Comparison of ENCODE assay signal across 23 cellular contexts in genomic region chr20:2859330-2860121, GRCh38. TPM values are rescaled to one million over a fixed set of nuclear protein-coding genes. Genes with fewer than 3 reads are reported as not detected.
A peak's percentile ranks its signal among the peaks of the same experiment; 100 is the strongest.
DNase-seq lines count a peak whose midpoint lies in the region; ATAC-seq, FAIRE-seq and TF ChIP-seq lines count a peak whose summit lies in the region.
"Had no signal": no experiment of that assay in that cellular context is flagged by ENCODE, and none has a peak within 500 bp of the region (broad histone marks: within the 10 kb centered on the region; RNA-seq: fewer than 3 reads in every experiment).

No MANE protein-coding gene starts in this region.

- H3K27ac Mint-ChIP-seq in astrocyte (ENCODE audit: unreplicated experiment), result no peak overlapping the region
- H3K27ac Mint-ChIP-seq: activated T-cell treated with anti-CD3 and anti-CD28 coated beads, Interleukin-2, amount 50 U/mL, for 24 hours had no signal

- H3K36me3 Mint-ChIP-seq in astrocyte (ENCODE audit: low read depth, unreplicated experiment), result peaks cover 15% of the 10 kb centered on the region

- H3K9me3 ChIP-seq in heart left ventricle (no peaks in the 10 kb centered on the region), left ventricle myocardium inferior (replicated peaks) (no peaks in the 10 kb centered on the region), astrocyte (ENCODE audit: insufficient read depth, low read depth, low read length) (no peaks in the 10 kb centered on the region)

- no peak overlapping the region for H3K27ac ChIP-seq in heart left ventricle
- H3K27ac ChIP-seq in left ventricle myocardium inferior (replicated peaks), result no peak overlapping the region
- no peak overlapping the region for H3K27ac ChIP-seq in astrocyte (ENCODE audit: low read depth, low read length)
- no peak overlapping the region for H3K27ac ChIP-seq in RWPE1
- H3K27ac ChIP-seq: hepatocyte, parathyroid adenoma had no signal

- CTCF ChIA-PET in RWPE1 (lab: Yijun Ruan, JAX), result no interaction called here

- no peaks in the 10 kb centered on the region for H3K9me3 Mint-ChIP-seq in astrocyte (ENCODE audit: unreplicated experiment)
- H3K9me3 Mint-ChIP-seq: activated T-cell treated with anti-CD3 and anti-CD28 coated beads, Interleukin-2, amount 50 U/mL, for 24 hours had no signal

- peaks cover 18% of the 10 kb centered on the region for H4K20me1 ChIP-seq in astrocyte (ENCODE audit: insufficient read depth, low read length)

- H3K4me2 ChIP-seq in astrocyte (ENCODE audit: low read length), result no peak overlapping the region
- H3K4me2 ChIP-seq: hepatocyte had no signal

- no peaks in the 10 kb centered on the region for H3K79me2 ChIP-seq in astrocyte (ENCODE audit: insufficient read depth, low read length)

- H3K4me3 Mint-ChIP-seq in astrocyte (ENCODE audit: unreplicated experiment), result no peak overlapping the region
- H3K4me3 Mint-ChIP-seq: activated T-cell treated with anti-CD3 and anti-CD28 coated beads, Interleukin-2, amount 50 U/mL, for 24 hours had no signal

- H2AFZ ChIP-seq in astrocyte (ENCODE audit: low read depth, low read length), result no peak overlapping the region
- H2AFZ ChIP-seq: hepatocyte, parathyroid adenoma had no signal

- peak in 1 of 5 donors; percentile 45 for DNase-seq in heart left ventricle
- no peak for DNase-seq in left ventricle myocardium inferior
- DNase-seq in astrocyte (ENCODE audit: low read depth), result peak; percentile 31
- no peak for DNase-seq in left cardiac atrium
- DNase-seq in stimulated activated CD4-positive, alpha-beta T cell treated with anti-CD3 and anti-CD28 coated beads, Interleukin-4, amount 100 ng/mL, for 4 hours, result no peak
- DNase-seq in RWPE1 (ENCODE audit: low spot score), result no peak
- DNase-seq in sciatic nerve (ENCODE audit: low spot score), result no peak
- DNase-seq: ACHN; activated CD4-positive, alpha-beta T cell treated with anti-CD3 and anti-CD28 coated beads for 48 hours; activated T-cell treated with anti-CD3 and anti-CD28 coated beads, Interleukin-2, amount 50 U/mL, for 24 hours; Calu3; NCI-H2081 treated with DMSO at 0.1 percent for 48 hours; NCI-H748 treated with DMSO at 0.1 percent for 48 hours; stimulated activated CD4-positive, alpha-beta T cell treated with anti-CD3 and anti-CD28 coated beads, Interleukin-15, amount 100 ng/mL, for 24 hours; T-helper 2 cell had no signal

- FAIRE-seq in astrocyte (lab: Jason Lieb, UNC), result no peak
- FAIRE-seq: colon, endothelial cell of umbilical vein, GM18507 had no signal

- no peak overlapping the region for H3K9ac ChIP-seq in astrocyte (ENCODE audit: low read length)
- H3K9ac ChIP-seq: parathyroid adenoma had no signal

- no peaks in the 10 kb centered on the region for H3K27me3 Mint-ChIP-seq in astrocyte (ENCODE audit: low read depth, unreplicated experiment)
- H3K27me3 Mint-ChIP-seq: activated T-cell treated with anti-CD3 and anti-CD28 coated beads, Interleukin-2, amount 50 U/mL, for 24 hours had no signal

- intact Hi-C loops in heart left ventricle (cut with DNase I), result loop anchor here in 4 of 10 donors (5.0 to 10.0 kb wide), 4 partner anchors 102 to 435 kb away; partner anchors contain the start of gene EBF4 (in 1 of the 4)
- intact Hi-C loops in left ventricle myocardium inferior (cut with micrococcal nuclease), result no loop called here
- intact Hi-C loops in left cardiac atrium (cut with DNase I), result loop anchor here in 1 of 2 donors (10.0 kb wide), 1 partner anchor 95 kb away; no protein-coding TSS in a partner anchor
- intact Hi-C loops in sciatic nerve (cut with DNase I), result no loop called here

- ATAC-seq in heart left ventricle (peak in 3 of 4 donors; percentile 34 to 54 (median 52)), left cardiac atrium (peak; percentile 79 to 82), sciatic nerve (no peak), HG03460 (IDR thresholded peaks at IDR 0.05; ENCODE audit: unreplicated experiment) (no peak)

- POLR2A ChIA-PET in RWPE1 (lab: Yijun Ruan, JAX; ENCODE audit: low non-redundant PET), result interaction anchor here (1.3 kb wide), 1 partner anchor 13 kb away, joined by 6 read pairs; no protein-coding TSS in a partner anchor

- TF ChIP-seq CTCF in heart left ventricle (IDR thresholded peaks at IDR 0.05) (no peak), left ventricle myocardium inferior (IDR thresholded peaks at IDR 0.05; ENCODE audit: borderline replicate concordance) (no peak), astrocyte (IDR thresholded peaks at IDR 0.05; ENCODE audit: insufficient read depth, low read depth, low read length) (no peak), RWPE1 (conservative IDR thresholded peaks at IDR 0.05; ENCODE audit: low read depth) (no peak)

- WGBS in heart left ventricle, 4 donors, result 61 to 80% (median 77%) methylated on average over 3 to 4 of the region's 4 CpGs

- H3K36me3 ChIP-seq in heart left ventricle (peaks cover 0 to 50% (median 35%) of the 10 kb centered on the region in 9 donors), left ventricle myocardium inferior (peaks cover 41% of the 10 kb centered on the region), astrocyte (ENCODE audit: insufficient read depth, low read length) (no peaks in the 10 kb centered on the region)

- H3K27me3 ChIP-seq in heart left ventricle (no peaks in the 10 kb centered on the region), left ventricle myocardium inferior (ENCODE audit: low read depth) (no peaks in the 10 kb centered on the region), astrocyte (ENCODE audit: insufficient read depth, low read length) (no peaks in the 10 kb centered on the region)
- H3K27me3 ChIP-seq: hepatocyte had no signal

- TF ChIP-seq POLR2A in heart left ventricle (IDR thresholded peaks at IDR 0.05), result no peak

- H3K4me3 ChIP-seq in heart left ventricle, result no peak overlapping the region
- no peak overlapping the region for H3K4me3 ChIP-seq in left ventricle myocardium inferior
- no peak overlapping the region for H3K4me3 ChIP-seq in astrocyte (ENCODE audit: insufficient read depth, low read depth, low read length)
- H3K4me3 ChIP-seq: hepatocyte had no signal

- no peaks in the 10 kb centered on the region for H3K4me1 Mint-ChIP-seq in astrocyte (ENCODE audit: low read depth, unreplicated experiment)

- H3K4me1 ChIP-seq in heart left ventricle (peaks cover 0 to 14% (median 7%) of the 10 kb centered on the region in 12 donors), left ventricle myocardium inferior (peaks cover 14% of the 10 kb centered on the region), astrocyte (ENCODE audit: insufficient read depth, low read length) (peaks cover 3% of the 10 kb centered on the region)
- H3K4me1 ChIP-seq: parathyroid adenoma had no signal

RNA-seq across cellular contexts. Expression of gene PTPRA, which starts 13.8 kb away (rescaled TPM):
- total RNA-seq in heart left ventricle (10 to 100 TPM; 17.3 to 43.4 (median 32.2) TPM), left ventricle myocardium inferior (23.5 TPM), astrocyte (50.1 and 54.5 TPM in 2 replicates), left cardiac atrium (10 to 100 TPM; 35.4 to 38.6 TPM), sciatic nerve (81.7 TPM)
- 10 to 100 TPM in 1 of 2 donors, 1 to 10 TPM in 1; 6.1 to 18.9 TPM for polyA plus RNA-seq in heart left ventricle

RNA-seq across cellular contexts. Expression of gene VPS16, which starts 19.0 kb away (rescaled TPM):
- total RNA-seq in heart left ventricle (10 to 100 TPM; 13.9 to 28.6 (median 19.5) TPM), left ventricle myocardium inferior (15.7 TPM), astrocyte (24.9 and 25.1 TPM in 2 replicates), left cardiac atrium (10 to 100 TPM; 22.1 to 24.4 TPM), sciatic nerve (40.0 TPM)
- polyA plus RNA-seq in heart left ventricle, result 10 to 100 TPM; 19.8 to 21.2 TPM

RNA-seq across cellular contexts. Expression of gene PCED1A, which starts 19.1 kb away (rescaled TPM):
- total RNA-seq in heart left ventricle, result 10 to 100 TPM in 2 of 9 donors, 1 to 10 TPM in 7; 5.0 to 20.7 (median 6.8) TPM
- polyA plus RNA-seq in heart left ventricle, result 10 to 100 TPM in 1 of 2 donors, 1 to 10 TPM in 1; 7.0 to 11.3 TPM
- total RNA-seq in left ventricle myocardium inferior, result 9.4 TPM
- 17.2 and 23.5 TPM in 2 replicates for total RNA-seq in astrocyte
- total RNA-seq in left cardiac atrium, result 10 to 100 TPM; 13.0 to 18.0 TPM
- total RNA-seq in sciatic nerve, result 40.4 TPM

RNA-seq across cellular contexts. Expression of gene TMEM239, which starts 43.4 kb away (rescaled TPM):
- total RNA-seq in heart left ventricle, result not detected
- polyA plus RNA-seq in heart left ventricle, result not detected
- not detected for total RNA-seq in left ventricle myocardium inferior
- total RNA-seq in astrocyte, result not detected in 2 replicates
- not detected for total RNA-seq in left cardiac atrium
- not detected for total RNA-seq in sciatic nerve
- total RNA-seq: Calu3, endothelial cell of umbilical vein, hepatocyte, kidney epithelial cell, mucosa of gallbladder had no signal
- polyA plus RNA-seq: endothelial cell of umbilical vein, hepatocyte had no signal

RNA-seq across cellular contexts. Expression of gene C20orf141, which starts 44.7 kb away (rescaled TPM):
- total RNA-seq in heart left ventricle (not detected), left ventricle myocardium inferior (not detected), astrocyte (not detected in 2 replicates), left cardiac atrium (not detected), sciatic nerve (not detected)
- not detected for polyA plus RNA-seq in heart left ventricle
- total RNA-seq: Calu3, endothelial cell of umbilical vein, hepatocyte, kidney epithelial cell, mucosa of gallbladder had no signal
- polyA plus RNA-seq: endothelial cell of umbilical vein, hepatocyte had no signal

Comparison
In these comparisons a context has a peak if more than half of its experiments do, and no peak if none do; other contexts are left out.
1. ATAC-seq: peak in heart left ventricle (3 of 4) and left cardiac atrium (2 of 2); none in sciatic nerve (single experiment) and HG03460 (single experiment).